ENCODE assay signal across 9 cellular contexts in genomic region chr12:25648460-25648859, GRCh38.
DNase-seq lines count a peak whose midpoint lies in the region; ATAC-seq and TF ChIP-seq lines count a peak whose summit lies in the region.
"Had no signal": no experiment of that assay in that cellular context is flagged by ENCODE, and none has a peak within 500 bp of the region (broad histone marks: within the 10 kb centered on the region; RNA-seq: fewer than 3 reads in every experiment).

No MANE protein-coding gene starts in this region.

- POLR2A ChIA-PET in HEK293T (lab: Yijun Ruan, JAX), result no interaction called here

- H3K27ac ChIP-seq in WERI-Rb-1, result no peak overlapping the region

- H3K4me3 ChIP-seq in WERI-Rb-1 (ENCODE audit: low read depth, low read length), result peak overlapping the region; percentile 15; the same call in 1 of the 2 replicates
- peak overlapping the region; percentile 29 for H3K4me3 ChIP-seq in skeletal muscle cell (ENCODE audit: low read depth, low read length)

- no peaks in the 10 kb centered on the region for H3K9me3 ChIP-seq in WERI-Rb-1 (ENCODE audit: severe bottlenecking)

- CTCF ChIA-PET in HEK293T (lab: Yijun Ruan, JAX), result no interaction called here

- H3K36me3 ChIP-seq in WERI-Rb-1, result no peaks in the 10 kb centered on the region

- DNase-seq in HEK293T (ENCODE audit: extremely low spot score) (peak; percentile 66), WERI-Rb-1 (peak; percentile 74), left cardiac atrium (peak; percentile 72), skeletal muscle cell (ENCODE audit: low read depth) (peak; percentile 48), UCSD-AML1 (lab: John Stamatoyannopoulos, UW; ENCODE audit: unreplicated experiment) (no peak), NCI-H128 (lab: John Stamatoyannopoulos, UW; ENCODE audit: unreplicated experiment) (no peak)
- no peak for DNase-seq in activated CD4-positive, alpha-beta T cell treated with anti-CD3 and anti-CD28 coated beads for 48 hours
- DNase-seq: T-helper 9 cell had no signal

- ATAC-seq in left cardiac atrium, result peak; percentile 87 to 98
- no peak for ATAC-seq in HG02884 (IDR thresholded peaks at IDR 0.05; ENCODE audit: unreplicated experiment)

- H3K27me3 ChIP-seq in WERI-Rb-1 (ENCODE audit: insufficient read depth, low read depth, severe bottlenecking), result no peaks in the 10 kb centered on the region

- no peak for TF ChIP-seq CTCF in WERI-Rb-1 (IDR thresholded peaks at IDR 0.05; ENCODE audit: low read depth, low read length)

- intact Hi-C loops in left cardiac atrium (cut with DNase I), result no loop called here

TF ChIP-seq in HEK293T, 16 proteins besides CTCF, POLR2A, EP300 and RAD21:
- TF ChIP-seq NFRKB (IDR thresholded peaks at IDR 0.05) (no peak), SP1 (IDR thresholded peaks at IDR 0.05) (no peak)
- TF ChIP-seq, protein P1, sequence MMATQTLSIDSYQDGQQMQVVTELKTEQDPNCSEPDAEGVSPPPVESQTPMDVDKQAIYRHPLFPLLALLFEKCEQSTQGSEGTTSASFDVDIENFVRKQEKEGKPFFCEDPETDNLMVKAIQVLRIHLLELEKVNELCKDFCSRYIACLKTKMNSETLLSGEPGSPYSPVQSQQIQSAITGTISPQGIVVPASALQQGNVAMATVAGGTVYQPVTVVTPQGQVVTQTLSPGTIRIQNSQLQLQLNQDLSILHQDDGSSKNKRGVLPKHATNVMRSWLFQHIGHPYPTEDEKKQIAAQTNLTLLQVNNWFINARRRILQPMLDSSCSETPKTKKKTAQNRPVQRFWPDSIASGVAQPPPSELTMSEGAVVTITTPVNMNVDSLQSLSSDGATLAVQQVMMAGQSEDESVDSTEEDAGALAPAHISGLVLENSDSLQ (IDR thresholded peaks at IDR 0.05), result 0 out of 2 replicates have a peak, but pooled peaks have one; percentile 5

Comparison
In these comparisons a context has a peak if more than half of its experiments do, and no peak if none do; other contexts are left out.
1. DNase-seq: peak in HEK293T (single experiment), WERI-Rb-1 (single experiment), left cardiac atrium (single experiment) and skeletal muscle cell (single experiment); none in UCSD-AML1 (single experiment), activated CD4-positive, alpha-beta T cell treated with anti-CD3 and anti-CD28 coated beads for 48 hours (single experiment) and NCI-H128 (single experiment).